In genomic region chr18:55416791-55417190, GRCh38 we compare ENCODE assay signal across 16 cellular contexts.
DNase-seq lines count a peak whose midpoint lies in the region; ATAC-seq, FAIRE-seq and TF ChIP-seq lines count a peak whose summit lies in the region.
"Had no signal": no experiment of that assay in that cellular context is flagged by ENCODE, and none has a peak within 500 bp of the region (broad histone marks: within the 10 kb centered on the region; RNA-seq: fewer than 3 reads in every experiment).

No MANE protein-coding gene starts in this region.

- no peak overlapping the region for H4K91ac ChIP-seq in mesenchymal stem cell (ENCODE audit: low read length)

- H3K27ac ChIP-seq in angular gyrus (ENCODE audit: low read depth, low read length) (peak overlapping the region; percentile 47), mesenchymal stem cell (ENCODE audit: low read length, poor library complexity, severe bottlenecking) (no peak overlapping the region)
- H3K27ac ChIP-seq: neutrophil had no signal

- DNase-seq in AG10803 (ENCODE audit: low read depth) (peak; percentile 42), M059J (ENCODE audit: low read depth) (peak; percentile 14), mesenchymal stem cell (peak; percentile 54), frontal cortex (ENCODE audit: low spot score in 2 of 2) (no peak), mucosa of descending colon (no peak)
- DNase-seq in stimulated activated CD4-positive, alpha-beta T cell treated with anti-CD3 and anti-CD28 coated beads, Interleukin-4, amount 100 ng/mL, for 24 hours: no peak
- DNase-seq in activated naive CD4-positive, alpha-beta T cell treated with anti-CD3 and anti-CD28 coated beads, Interleukin-2, amount 50 U/mL, for 16 hours: no peak
- DNase-seq: activated CD4-positive, alpha-beta T cell treated with anti-CD3 and anti-CD28 coated beads for 48 hours; activated T-cell treated with anti-CD3 and anti-CD28 coated beads, Interleukin-2, amount 50 U/mL, for 1 hour; NCI-H1048; NCI-H510A; stimulated activated naive CD8-positive, alpha-beta T cell treated with anti-CD3 and anti-CD28 coated beads, Interleukin-15, Interleukin-2, amounts not matched to agents 100 U/mL and 50 U/mL, for 24 hours; T-helper 9 cell had no signal

- no peak overlapping the region for H3K4me2 ChIP-seq in mesenchymal stem cell (ENCODE audit: low read length, poor library complexity, severe bottlenecking)

- WGBS in mesenchymal stem cell: 8% methylated on average over 5 of the region's 6 CpGs

- H2BK12ac ChIP-seq in mesenchymal stem cell (ENCODE audit: low read length in 2 of 2): no peak overlapping the region

- no peak overlapping the region for H3K23ac ChIP-seq in mesenchymal stem cell (ENCODE audit: low read length in 2 of 2)

- no peak for ATAC-seq in mucosa of descending colon
- ATAC-seq: esophagus mucosa; stimulated activated naive CD8-positive, alpha-beta T cell treated with anti-CD3 and anti-CD28 coated beads, Interleukin-15, Interleukin-2, amounts not matched to agents 100 U/mL and 50 U/mL, for 24 hours had no signal

- H2BK120ac ChIP-seq in mesenchymal stem cell (ENCODE audit: low read depth, low read length): no peak overlapping the region

- TF ChIP-seq CTCF in AG10803 (conservative IDR thresholded peaks at IDR 0.05; ENCODE audit: low read length): no peak
- TF ChIP-seq CTCF in mucosa of descending colon (IDR thresholded peaks at IDR 0.05): no peak

- H3K4me1 ChIP-seq in mesenchymal stem cell (ENCODE audit: control insufficient read depth, insufficient read depth, low read depth, low read length) (no peaks in the 10 kb centered on the region), mucosa of descending colon (ENCODE audit: low read depth) (no peaks in the 10 kb centered on the region)

- no peak overlapping the region for H3K18ac ChIP-seq in mesenchymal stem cell (ENCODE audit: low read depth in 1 of 2, low read length in 2 of 2)

- no peaks in the 10 kb centered on the region for H3K27me3 ChIP-seq in mesenchymal stem cell (ENCODE audit: control insufficient read depth in 1 of 2, insufficient read depth in 1 of 2, low read length in 2 of 2)
- H3K27me3 ChIP-seq: neutrophil had no signal

- intact Hi-C loops in mucosa of descending colon (cut with DNase I, micrococcal nuclease): loop anchor here (10.0 kb wide), 3 partner anchors 358 to 1158 kb away; no protein-coding TSS in a partner anchor

- no peak overlapping the region for H3K14ac ChIP-seq in mesenchymal stem cell (ENCODE audit: low read length in 2 of 2)

- H3K4me3 ChIP-seq in AG10803 (ENCODE audit: low read length): no peak overlapping the region
- H3K4me3 ChIP-seq in mesenchymal stem cell (ENCODE audit: insufficient read depth in 1 of 2, low read depth in 1 of 2, low read length in 2 of 2): no peak overlapping the region
- H3K4me3 ChIP-seq in mucosa of descending colon: no peak overlapping the region

- H3K9me3 ChIP-seq in mesenchymal stem cell (ENCODE audit: control insufficient read depth, low read length) (no peaks in the 10 kb centered on the region), mucosa of descending colon (no peaks in the 10 kb centered on the region)
- H3K9me3 ChIP-seq: neutrophil had no signal

- no peak overlapping the region for H2BK15ac ChIP-seq in mesenchymal stem cell (ENCODE audit: low read depth, poor library complexity, severe bottlenecking)

- peaks cover 9% of the 10 kb centered on the region for H3K79me1 ChIP-seq in mesenchymal stem cell (replicated peaks; ENCODE audit: low read length, poor library complexity, severe bottlenecking)

- no peak overlapping the region for H3K4ac ChIP-seq in mesenchymal stem cell (ENCODE audit: low read depth in 1 of 2, low read length in 2 of 2)

- peak overlapping the region; percentile 45 for H3K9ac ChIP-seq in mesenchymal stem cell (ENCODE audit: low read length)

- H2BK5ac ChIP-seq in mesenchymal stem cell (ENCODE audit: low read depth, low read length, poor library complexity, severe bottlenecking): no peak overlapping the region

- H2AFZ ChIP-seq in mesenchymal stem cell (ENCODE audit: low read depth, low read length): no peak overlapping the region

- H3K36me3 ChIP-seq in mesenchymal stem cell (ENCODE audit: control insufficient read depth in 1 of 2, insufficient read depth in 2 of 2, low read depth in 1 of 2, low read length in 2 of 2): no peaks in the 10 kb centered on the region
- peaks cover 5% of the 10 kb centered on the region for H3K36me3 ChIP-seq in mucosa of descending colon (ENCODE audit: low read depth)
- H3K36me3 ChIP-seq: neutrophil had no signal

- H4K8ac ChIP-seq in mesenchymal stem cell (ENCODE audit: low read length): no peak overlapping the region

- H2AK5ac ChIP-seq in mesenchymal stem cell (ENCODE audit: low read length, severe bottlenecking): no peak overlapping the region

- FAIRE-seq in frontal cortex (lab: Jason Lieb, UNC): no peak

Comparison
In these comparisons a context has a peak if more than half of its experiments do, and no peak if none do; other contexts are left out.
1. DNase-seq: peak in AG10803 (single experiment), M059J (single experiment) and mesenchymal stem cell (single experiment); none in stimulated activated CD4-positive, alpha-beta T cell treated with anti-CD3 and anti-CD28 coated beads, Interleukin-4, amount 100 ng/mL, for 24 hours (single experiment), frontal cortex (0 of 2), activated naive CD4-positive, alpha-beta T cell treated with anti-CD3 and anti-CD28 coated beads, Interleukin-2, amount 50 U/mL, for 16 hours (single experiment) and mucosa of descending colon (0 of 3).